Comparison of ENCODE assay signal across 24 cellular contexts in the genomic region with DNA sequence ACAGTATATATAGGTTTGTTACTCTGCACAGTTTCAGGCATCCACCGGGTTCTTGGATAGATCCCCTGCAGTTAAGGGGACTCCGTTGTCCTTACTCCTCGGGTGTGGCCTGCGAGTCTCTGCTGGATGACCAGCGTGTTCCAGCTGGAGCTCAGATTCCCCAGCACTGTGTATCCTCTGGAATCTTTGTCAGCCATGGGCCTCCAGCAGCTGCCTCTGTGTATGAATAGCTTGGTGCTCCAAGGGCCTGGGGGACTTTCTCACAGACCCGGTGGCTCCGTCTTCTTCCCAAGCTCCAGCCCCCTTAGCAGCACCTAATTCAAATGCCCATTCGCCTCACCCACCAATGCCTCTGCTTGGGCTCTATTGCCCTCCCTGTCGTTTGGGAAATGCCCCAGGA.
"Had no signal": no experiment of that assay in that cellular context is flagged by ENCODE, and none has a peak within 500 bp of the region (broad histone marks: within the 10 kb centered on the region; RNA-seq: fewer than 3 reads in every experiment).

No MANE protein-coding gene starts in this region.

- H3K27me3 ChIP-seq: Peyer's patch, SJSA1 had no signal

- H3K4me3 Mint-ChIP-seq: activated CD4-positive, alpha-beta memory T cell treated with anti-CD3 and anti-CD28 coated beads for 36 hours; activated T-cell treated with anti-CD3 and anti-CD28 coated beads, Interleukin-2, amount 50 U/mL, for 4 hours; brain; T-helper 1 cell treated with Interleukin-12 subunit alpha and Interleukin-12 subunit beta and Interleukin-4 antibody, amounts not matched to agents 30 μg/mL and 1 μg/mL, for 36 hours; WTC11 had no signal

- H3K36me3 ChIP-seq: Peyer's patch, SJSA1 had no signal

- H3K9me3 ChIP-seq: Peyer's patch, SJSA1 had no signal

- DNase-seq: activated CD4-positive, alpha-beta memory T cell treated with anti-CD3 and anti-CD28 coated beads for 36 hours; activated CD4-positive, alpha-beta T cell treated with anti-CD3 and anti-CD28 coated beads for 48 hours; activated CD4-positive, CD25-positive, alpha-beta regulatory T cell treated with anti-CD3 and anti-CD28 coated beads, Interleukin-2, amount 50 U/mL, for 72 hours; activated CD8-positive, alpha-beta memory T cell treated with anti-CD3 and anti-CD28 coated beads for 24 hours; activated naive CD4-positive, alpha-beta T cell treated with Interleukin-2 at 50 U/mL for 16 hours; activated T-cell treated with anti-CD3 and anti-CD28 coated beads, Interleukin-2, amount 50 U/mL, for 4 hours; amygdala; KG1; NCI-H1048; NCI-H146; NCI-H187 treated with DMSO at 0.1 percent for 48 hours; NCI-H2081 treated with DMSO at 0.1 percent for 48 hours; NCI-H446; NCI-H524; SHP77; SW 1271 had no signal

- H3K9me3 Mint-ChIP-seq: activated CD4-positive, alpha-beta memory T cell treated with anti-CD3 and anti-CD28 coated beads for 36 hours; activated naive CD4-positive, alpha-beta T cell treated with anti-CD3 and anti-CD28 coated beads, Interleukin-2, amount 50 U/mL, for 72 hours; activated T-cell treated with anti-CD3 and anti-CD28 coated beads, Interleukin-2, amount 50 U/mL, for 4 hours; brain; T-helper 1 cell treated with Interleukin-12 subunit alpha and Interleukin-12 subunit beta and Interleukin-4 antibody, amounts not matched to agents 30 μg/mL and 1 μg/mL, for 36 hours; WTC11 had no signal

- H3K27ac ChIP-seq: Peyer's patch, RWPE1, SJSA1 had no signal

- ATAC-seq: activated naive CD4-positive, alpha-beta T cell treated with anti-CD3 and anti-CD28 coated beads, Interleukin-2, amount 50 U/mL, for 72 hours; activated T-cell treated with anti-CD3 and anti-CD28 coated beads, Interleukin-2, amount 50 U/mL, for 4 hours; SK-N-SH treated with all-trans-retinoic acid at 6 μM for 48 hours; WTC11 had no signal

- H3K4me3 ChIP-seq: Peyer's patch, SJSA1 had no signal

- H3K4me1 ChIP-seq: Peyer's patch, SJSA1 had no signal

- H3K27me3 Mint-ChIP-seq: activated CD4-positive, alpha-beta memory T cell treated with anti-CD3 and anti-CD28 coated beads for 36 hours; brain had no signal

- H3K27ac Mint-ChIP-seq: activated CD4-positive, alpha-beta memory T cell treated with anti-CD3 and anti-CD28 coated beads for 36 hours; activated naive CD4-positive, alpha-beta T cell treated with anti-CD3 and anti-CD28 coated beads, Interleukin-2, amount 50 U/mL, for 72 hours; brain; T-helper 1 cell treated with Interleukin-12 subunit alpha and Interleukin-12 subunit beta and Interleukin-4 antibody, amounts not matched to agents 30 μg/mL and 1 μg/mL, for 36 hours; WTC11 had no signal

- H3K36me3 Mint-ChIP-seq: activated CD4-positive, alpha-beta memory T cell treated with anti-CD3 and anti-CD28 coated beads for 36 hours; activated naive CD4-positive, alpha-beta T cell treated with anti-CD3 and anti-CD28 coated beads, Interleukin-2, amount 50 U/mL, for 72 hours; brain; WTC11 had no signal
